Comparison of ENCODE assay signal across 8 cellular contexts in genomic region chr6:159788757-159789376, GRCh38. TPM values are rescaled to one million over a fixed set of nuclear protein-coding genes. Genes with fewer than 3 reads are reported as not detected.
DNase-seq lines count a peak whose midpoint lies in the region; ATAC-seq, FAIRE-seq and TF ChIP-seq lines count a peak whose summit lies in the region.

No MANE protein-coding gene starts in this region.

- H2BK20ac ChIP-seq in H9 (ENCODE audit: low read depth, low read length, poor library complexity, severe bottlenecking), result no peak overlapping the region

- H4K8ac ChIP-seq in H9 (replicated peaks; ENCODE audit: insufficient read length, low read depth, low read length), result no peak overlapping the region

- H3K4ac ChIP-seq in H9 (ENCODE audit: low read depth, low read length), result no peak overlapping the region

- H3K27ac Mint-ChIP-seq in H9, result peak overlapping the region in 2 of 3 experiments; percentile 77 to 100; a peak in 4 of 7 replicates

- CTCF ChIA-PET in BJ (lab: Yijun Ruan, JAX), result interaction anchor here (0.7 to 5.5 kb wide), 3 partner anchors 64 to 98 kb away, joined by 3 to 33 read pairs (median 3); no protein-coding TSS in a partner anchor
- CTCF ChIA-PET in RWPE1 (lab: Yijun Ruan, JAX), result interaction anchor here (0.6 kb wide), 1 partner anchor 27 kb away, joined by 4 read pairs; the partner anchor contains the start of gene ACAT2
- CTCF ChIA-PET in GM12878 (lab: Yijun Ruan, JAX), result interaction anchor here (0.9 to 4.7 kb wide), 6 partner anchors 27 to 682 kb away, joined by 3 to 46 read pairs (median 4); partner anchors contain the start of genes ACAT2, SOD2 and WTAP

- H3K4me3 Mint-ChIP-seq in H9, result peak overlapping the region; percentile 95 to 99

- peaks cover 7% of the 10 kb centered on the region for H3K36me3 ChIP-seq in BJ (ENCODE audit: control insufficient read depth, insufficient read depth, low read length)
- peaks cover 0 to 9% of the 10 kb centered on the region in 2 experiments; a peak in 2 of 4 replicates for H3K36me3 ChIP-seq in GM12878 (ENCODE audit: control insufficient read depth in 2 of 2, insufficient read depth in 2 of 2, low read length in 1 of 2)
- H3K36me3 ChIP-seq in iPS-20b (ENCODE audit: insufficient read depth, low read depth, low read length), result peaks cover 62% of the 10 kb centered on the region
- H3K36me3 ChIP-seq in spleen, result peaks cover 0 to 65% (median 44%) of the 10 kb centered on the region in 6 donors

- H3K23me2 ChIP-seq in H9 (ENCODE audit: insufficient read length, low read depth, low read length, poor library complexity, severe bottlenecking), result peaks cover 13% of the 10 kb centered on the region

- POLR2A ChIA-PET in BJ (lab: Charles Lee), result interaction anchor here (0.5 to 1.7 kb wide), 3 partner anchors 29 to 107 kb away, joined by 4 to 5 read pairs (median 4); no protein-coding TSS in a partner anchor
- POLR2A ChIA-PET in RWPE1 (lab: Yijun Ruan, JAX; ENCODE audit: low non-redundant PET), result interaction anchor here (1.5 to 1.6 kb wide), 2 partner anchors 27 to 62 kb away, joined by 5 to 8 read pairs; partner anchors contain the start of genes ACAT2 and WTAP
- POLR2A ChIA-PET in GM12878 (lab: Charles Lee), result interaction anchor here (0.7 to 5.3 kb wide), 8 partner anchors 10 to 189 kb away, joined by 3 to 85 read pairs (median 6); partner anchors contain the start of genes ACAT2 and WTAP

- H3K79me1 ChIP-seq in H9 (ENCODE audit: insufficient read depth, low read depth, low read length, poor library complexity, severe bottlenecking), result no peaks in the 10 kb centered on the region

- in situ Hi-C loops in GM12878 (cut with MboI), result no loop called here

- H3K27ac ChIP-seq in H9 (ENCODE audit: insufficient read length, low read depth, low read length), result no peak overlapping the region
- peak overlapping the region; percentile 95 for H3K27ac ChIP-seq in RWPE1
- peak overlapping the region; percentile 80 for H3K27ac ChIP-seq in GM12878 (ENCODE audit: control insufficient read depth, insufficient read depth)
- no peak overlapping the region for H3K27ac ChIP-seq in iPS-20b (ENCODE audit: low read length)
- H3K27ac ChIP-seq in spleen, result peak overlapping the region; percentile 85 to 99 (median 97)

- H2BK15ac ChIP-seq in H9 (ENCODE audit: low read depth, low read length), result no peak overlapping the region

- H3K27me3 ChIP-seq in BJ (ENCODE audit: control insufficient read depth, insufficient read depth, low read length) (no peaks in the 10 kb centered on the region), H9 (ENCODE audit: insufficient read depth, low read length) (no peaks in the 10 kb centered on the region), GM12878 (replicated peaks in 1 of 2; ENCODE audit: control insufficient read depth in 2 of 2, insufficient read depth in 2 of 2, low read length in 1 of 2) (no peaks in the 10 kb centered on the region), iPS-20b (ENCODE audit: insufficient read depth, low read length) (no peaks in the 10 kb centered on the region), spleen (replicated peaks in 1 of 7) (no peaks in the 10 kb centered on the region)

- no peak overlapping the region for H4K91ac ChIP-seq in H9 (ENCODE audit: insufficient read length, low read depth, low read length)

- H4K5ac ChIP-seq in H9 (ENCODE audit: insufficient read length, low read depth, low read length), result no peak overlapping the region

- H2BK120ac ChIP-seq in H9 (ENCODE audit: low read depth, low read length, poor library complexity, severe bottlenecking), result no peak overlapping the region

- ATAC-seq in GM12878, result peak; percentile 32
- ATAC-seq in GM18519 (IDR thresholded peaks at IDR 0.05; ENCODE audit: low FRiP score, unreplicated experiment), result no peak

- peak overlapping the region; percentile 85 for H2BK5ac ChIP-seq in H9 (ENCODE audit: insufficient read length, low read length)

- no peak for TF ChIP-seq EP300 in GM12878 (IDR thresholded peaks at IDR 0.05; ENCODE audit: borderline replicate concordance in 1 of 2, control insufficient read depth in 1 of 2, low read depth in 2 of 2, low read length in 2 of 2)

- H2AK5ac ChIP-seq in H9 (ENCODE audit: insufficient read length, low read length), result no peak overlapping the region

- TF ChIP-seq CTCF in BJ (IDR thresholded peaks at IDR 0.05; ENCODE audit: insufficient read depth, low read depth, low read length) (no peak), H9 (conservative IDR thresholded peaks at IDR 0.05) (no peak), RWPE1 (conservative IDR thresholded peaks at IDR 0.05; ENCODE audit: low read depth) (no peak), GM12878 (IDR thresholded peaks at IDR 0.05 in 2 of 3, conservative IDR thresholded peaks at IDR 0.05 in 1 of 3; ENCODE audit: control insufficient read depth in 2 of 3, extremely low read depth in 1 of 3, insufficient read depth in 1 of 3, low read depth in 3 of 3, low read length in 3 of 3) (no peak), spleen (IDR thresholded peaks at IDR 0.05 in 8 of 11, conservative IDR thresholded peaks at IDR 0.05 in 3 of 11) (no peak)

- H3K4me1 ChIP-seq in H9 (ENCODE audit: insufficient read depth, low read length) (no peaks in the 10 kb centered on the region), GM12878 (ENCODE audit: control insufficient read depth, insufficient read depth, low read length) (no peaks in the 10 kb centered on the region; the same call in 1 of the 2 replicates), iPS-20b (ENCODE audit: insufficient read depth, low read length) (peaks cover 4% of the 10 kb centered on the region; the same call in 1 of the 2 replicates), spleen (peaks cover 28 to 83% (median 59%) of the 10 kb centered on the region in 6 donors)

- RAD21 ChIA-PET in GM12878 (lab: Charles Lee; ENCODE audit: unreplicated experiment), result interaction anchor here (0.9 to 5.5 kb wide), 8 partner anchors 27 to 188 kb away, joined by 3 to 52 read pairs (median 5); partner anchors contain the start of genes ACAT2 and WTAP

- no peak for FAIRE-seq in GM12878 (lab: Jason Lieb, UNC)

- SMC1A ChIA-PET in GM12878 (lab: Charles Lee; ENCODE audit: uncharacterized antibody, unreplicated experiment), result interaction anchor here (0.6 to 8.4 kb wide), 6 partner anchors 10 to 193 kb away, joined by 3 to 108 read pairs (median 4); partner anchors contain the start of gene WTAP

- intact Hi-C loops in GM12878 (cut with micrococcal nuclease; ENCODE audit: unreplicated experiment) (loop anchor here (1.0 to 5.0 kb wide), 5 partner anchors 27 to 183 kb away; partner anchors contain the start of genes ACAT2, SOD2 and WTAP), spleen (cut with DNase I; ENCODE audit: low total_unique reads) (loop anchor here (10.0 kb wide), 1 partner anchor 54 kb away; no protein-coding TSS in a partner anchor)

- H3K79me2 ChIP-seq in H9 (ENCODE audit: insufficient read depth, low read length) (peaks cover 12% of the 10 kb centered on the region; the same call in 1 of the 2 replicates), GM12878 (ENCODE audit: control insufficient read depth, insufficient read depth, low read length) (peaks cover 87% of the 10 kb centered on the region)

- H3K14ac ChIP-seq in H9 (ENCODE audit: insufficient read depth, low read length), result peak overlapping the region; percentile 77; the same call in 1 of the 2 replicates

- H3K4me3 ChIP-seq in BJ (ENCODE audit: low read depth, low read length) (peak overlapping the region; percentile 87), GM12878 (peak overlapping the region; percentile 90), iPS-20b (ENCODE audit: low read length) (peak overlapping the region; percentile 89), spleen (peak overlapping the region; percentile 88 to 98 (median 93))

- TF ChIP-seq RAD21 in GM12878 (IDR thresholded peaks at IDR 0.05; ENCODE audit: insufficient read depth, low read depth, low read length), result no peak

- DNase-seq in BJ (ENCODE audit: low read depth), result no peak
- peak; percentile 39 for DNase-seq in H9
- peak; percentile 46 for DNase-seq in RWPE1 (ENCODE audit: low spot score)
- DNase-seq in GM12878 (ENCODE audit: low read depth, low spot score), result no peak
- peak; percentile 91 for DNase-seq in spleen
- DNase-seq in NCI-H187 treated with DMSO at 0.1 percent for 48 hours (lab: John Stamatoyannopoulos, UW), result no peak

- H3K56ac ChIP-seq in H9 (ENCODE audit: insufficient read length, low read depth, low read length), result no peak overlapping the region

- H2BK12ac ChIP-seq in H9 (ENCODE audit: insufficient read length, low read depth, low read length), result no peak overlapping the region

- TF ChIP-seq POLR2A in GM12878 (IDR thresholded peaks at IDR 0.05; ENCODE audit: low read depth, low read length) (no peak), spleen (IDR thresholded peaks at IDR 0.05) (no peak)

- H2AFZ ChIP-seq in H9 (ENCODE audit: low read length) (no peak overlapping the region), GM12878 (ENCODE audit: control insufficient read depth, low read depth, low read length) (peak overlapping the region; percentile 57)

- no peaks in the 10 kb centered on the region for H3K27me3 Mint-ChIP-seq in H9 (ENCODE audit: low read depth)

- no peaks in the 10 kb centered on the region for H3K9me3 Mint-ChIP-seq in H9

- peaks cover 60 to 81% (median 74%) of the 10 kb centered on the region in 3 experiments for H3K36me3 Mint-ChIP-seq in H9 (ENCODE audit: insufficient read depth in 1 of 3, low read depth in 3 of 3)

- peaks cover 32% of the 10 kb centered on the region in 2 experiments for H3K4me1 Mint-ChIP-seq in H9

- H4K20me1 ChIP-seq in H9 (ENCODE audit: control insufficient read depth, insufficient read depth, insufficient read length), result no peaks in the 10 kb centered on the region
- H4K20me1 ChIP-seq in GM12878 (ENCODE audit: control insufficient read depth, insufficient read depth), result no peaks in the 10 kb centered on the region

- H3K9me3 ChIP-seq in H9 (ENCODE audit: control insufficient read depth, low read depth, low read length) (no peaks in the 10 kb centered on the region), GM12878 (replicated peaks; ENCODE audit: control insufficient read depth, insufficient read depth, low read length) (no peaks in the 10 kb centered on the region), iPS-20b (ENCODE audit: insufficient read depth, low read depth, low read length) (no peaks in the 10 kb centered on the region), spleen (no peaks in the 10 kb centered on the region)

- H3K18ac ChIP-seq in H9 (ENCODE audit: insufficient read length, low read depth, low read length), result peak overlapping the region; percentile 59

- H3K9ac ChIP-seq in H9 (ENCODE audit: extremely low read depth, insufficient read length, low read length), result peak overlapping the region; percentile 95
- peak overlapping the region; percentile 88 for H3K9ac ChIP-seq in GM12878 (ENCODE audit: control insufficient read depth, insufficient read depth, low read length)
- peak overlapping the region; percentile 96 for H3K9ac ChIP-seq in iPS-20b (ENCODE audit: low read depth, low read length)

- H3K23ac ChIP-seq in H9 (ENCODE audit: insufficient read length, low read depth, low read length), result no peak overlapping the region

- no CpG with 5 or more reads among the region's 59 CpGs for WGBS in H9 (ENCODE audit: extremely low coverage, insufficient read length, low lambda C conversion rate)
- WGBS in GM12878 (ENCODE audit: insufficient coverage, insufficient replicate concordance, low lambda C conversion rate, missing lambda C conversion rate), result 2% methylated on average over 50 of the region's 59 CpGs
- WGBS in spleen, 5 donors, result 0 to 1% (median 0%) methylated on average over 37 to 59 of the region's 59 CpGs

- TSS peak; percentile 59 for BruUV-seq in GM12878 (replicated peaks; lab: Mats Ljungman, UMichigan)

- H3K4me2 ChIP-seq in H9 (ENCODE audit: insufficient read depth, insufficient read length, low read length) (peak overlapping the region; percentile 87), GM12878 (ENCODE audit: control insufficient read depth, insufficient read depth) (peak overlapping the region; percentile 67)

- no peak overlapping the region for H3T11ph ChIP-seq in H9 (ENCODE audit: low read length)

RNA-seq across cellular contexts. Expression of gene TCP1, which starts 0.5 kb away (rescaled TPM):
- polyA plus RNA-seq in BJ (2011; rRNA removed) (107 and 144 TPM in 2 replicates), GM12878 (2011; rRNA removed) (133 and 194 TPM in 2 replicates), GM12878 (2014; fragmentation: Illumina TruSeq; extraction: Trizol) (294 and 401 TPM in 2 replicates), GM12878 (2014; fragmentation: Nextera tagmentation; extraction: Ambion mirVana) (100 to 1,000 TPM; 201 to 241 TPM), GM12878 (2014; rRNA removed) (170 and 172 TPM in 2 replicates), GM12878 (2016; fragmentation: Nextera tagmentation; extraction: Ambion mirVana) (100 to 1,000 TPM; 452 to 457 TPM), spleen (10 to 100 TPM; 74.3 to 78.9 (median 76.3) TPM)
- 116 and 120 TPM in 2 replicates for polyA minus RNA-seq in BJ (2011; rRNA and poly(A)+ RNA removed)
- total RNA-seq in H9 (2021) (401 and 412 TPM in 2 replicates), GM12878 (2014; rRNA removed) (347 and 350 TPM in 2 replicates), GM12878 (2014; rRNA removed; fragmentation: Illumina TruSeq; extraction: Trizol) (329 and 350 TPM in 2 replicates), GM12878 (2021) (306 and 317 TPM in 2 replicates), spleen (100 to 1,000 TPM in 6 of 7 donors, 10 to 100 TPM in 1; 94.1 to 136 (median 119) TPM)
- total RNA-seq in GM12878 (2013; cell fraction: nucleolus; rRNA removed), result 171 and 186 TPM in 2 replicates
- polyA plus RNA-seq in GM12878 (2011; ENCODE audit: low read depth), result 136 TPM
- polyA plus RNA-seq in GM12878 (2011; cell fraction: cytosol; rRNA removed), result 104 and 110 TPM in 2 replicates
- 182 and 230 TPM in 2 replicates for polyA plus RNA-seq in GM12878 (2011; cell fraction: nucleus; rRNA removed)
- polyA plus RNA-seq in GM12878 (2012), result 168 and 174 TPM in 2 replicates
- polyA minus RNA-seq in GM12878 (2011; rRNA and poly(A)+ RNA removed), result 148 and 226 TPM in 2 replicates
- 166 and 180 TPM in 2 replicates for polyA minus RNA-seq in GM12878 (2011; cell fraction: cytosol; rRNA and poly(A)+ RNA removed)
- 125 and 214 TPM in 2 replicates for polyA minus RNA-seq in GM12878 (2011; cell fraction: nucleus; rRNA and poly(A)+ RNA removed)

RNA-seq across cellular contexts. Expression of gene MRPL18, which starts 1.4 kb away (rescaled TPM):
- polyA plus RNA-seq in BJ (2011; rRNA removed) (83.6 and 109 TPM in 2 replicates), GM12878 (2011; rRNA removed) (108 and 128 TPM in 2 replicates), GM12878 (2014; fragmentation: Illumina TruSeq; extraction: Trizol) (78.8 and 80.0 TPM in 2 replicates), GM12878 (2014; fragmentation: Nextera tagmentation; extraction: Ambion mirVana) (100 to 1,000 TPM; 148 to 203 TPM), GM12878 (2014; rRNA removed) (106 and 124 TPM in 2 replicates), GM12878 (2016; fragmentation: Nextera tagmentation; extraction: Ambion mirVana) (100 to 1,000 TPM; 174 to 177 TPM), spleen (10 to 100 TPM; 55.4 to 76.7 (median 66.2) TPM)
- 18.1 and 28.4 TPM in 2 replicates for polyA minus RNA-seq in BJ (2011; rRNA and poly(A)+ RNA removed)
- total RNA-seq in H9 (2021) (87.4 and 88.8 TPM in 2 replicates), GM12878 (2014; rRNA removed) (98.6 and 104 TPM in 2 replicates), GM12878 (2014; rRNA removed; fragmentation: Illumina TruSeq; extraction: Trizol) (81.9 and 82.3 TPM in 2 replicates), GM12878 (2021) (68.5 and 69.3 TPM in 2 replicates), spleen (10 to 100 TPM; 29.6 to 58.2 (median 42.1) TPM)
- total RNA-seq in GM12878 (2013; cell fraction: nucleolus; rRNA removed), result 7.2 and 7.7 TPM in 2 replicates
- polyA plus RNA-seq in GM12878 (2011; ENCODE audit: low read depth), result 27.6 TPM
- polyA plus RNA-seq in GM12878 (2011; cell fraction: cytosol; rRNA removed), result 71.8 and 90.7 TPM in 2 replicates
- 56.8 and 59.3 TPM in 2 replicates for polyA plus RNA-seq in GM12878 (2011; cell fraction: nucleus; rRNA removed)
- polyA plus RNA-seq in GM12878 (2012), result 46.6 and 58.0 TPM in 2 replicates
- 33.0 and 37.8 TPM in 2 replicates for polyA minus RNA-seq in GM12878 (2011; rRNA and poly(A)+ RNA removed)
- polyA minus RNA-seq in GM12878 (2011; cell fraction: cytosol; rRNA and poly(A)+ RNA removed), result 12.4 and 18.0 TPM in 2 replicates
- polyA minus RNA-seq in GM12878 (2011; cell fraction: nucleus; rRNA and poly(A)+ RNA removed), result 11.7 and 14.4 TPM in 2 replicates

RNA-seq across cellular contexts. Expression of gene PNLDC1, which starts 11.2 kb away (rescaled TPM):
- not detected in 2 replicates for polyA plus RNA-seq in BJ (2011; rRNA removed)
- not detected in 2 replicates for polyA minus RNA-seq in BJ (2011; rRNA and poly(A)+ RNA removed)
- total RNA-seq in H9 (2021), result not detected in 2 replicates
- not detected in 2 replicates for total RNA-seq in GM12878 (2013; cell fraction: nucleolus; rRNA removed)
- 0.38 TPM in 1 of 2 replicates, not detected in the other for total RNA-seq in GM12878 (2014; rRNA removed)
- total RNA-seq in GM12878 (2014; rRNA removed; fragmentation: Illumina TruSeq; extraction: Trizol), result 0.09 TPM in 1 of 2 replicates, not detected in the other
- total RNA-seq in GM12878 (2021), result 0.19 TPM in 1 of 2 replicates, not detected in the other
- polyA plus RNA-seq in GM12878 (2011; ENCODE audit: low read depth), result not detected
- 0.07 and 0.08 TPM in 2 replicates for polyA plus RNA-seq in GM12878 (2011; rRNA removed)
- 0.03 and 0.08 TPM in 2 replicates for polyA plus RNA-seq in GM12878 (2011; cell fraction: cytosol; rRNA removed)
- 0.13 TPM in 2 replicates for polyA plus RNA-seq in GM12878 (2011; cell fraction: nucleus; rRNA removed)
- not detected in 2 replicates for polyA plus RNA-seq in GM12878 (2012)
- polyA plus RNA-seq in GM12878 (2014; fragmentation: Illumina TruSeq; extraction: Trizol), result 0.07 TPM in 1 of 2 replicates, not detected in the other
- polyA plus RNA-seq in GM12878 (2014; fragmentation: Nextera tagmentation; extraction: Ambion mirVana), result under 1 TPM; 0.09 to 0.16 TPM
- polyA plus RNA-seq in GM12878 (2014; rRNA removed), result 0.06 and 0.16 TPM in 2 replicates
- under 1 TPM; 0.09 to 0.25 TPM for polyA plus RNA-seq in GM12878 (2016; fragmentation: Nextera tagmentation; extraction: Ambion mirVana)
- not detected in 2 replicates for polyA minus RNA-seq in GM12878 (2011; rRNA and poly(A)+ RNA removed)
- not detected in 2 replicates for polyA minus RNA-seq in GM12878 (2011; cell fraction: cytosol; rRNA and poly(A)+ RNA removed)
- polyA minus RNA-seq in GM12878 (2011; cell fraction: nucleus; rRNA and poly(A)+ RNA removed), result not detected in 2 replicates
- total RNA-seq in spleen, result under 1 TPM in 1 of 7 donors, not detected in 6; 0.44 TPM
- 1 to 10 TPM in 1 of 3 donors, under 1 TPM in 2; 0.11 to 1.2 (median 0.20) TPM for polyA plus RNA-seq in spleen

RNA-seq across cellular contexts. Expression of gene ACAT2, which starts 27.0 kb away (rescaled TPM):
- polyA plus RNA-seq in BJ (2011; rRNA removed), result 12.5 and 16.0 TPM in 2 replicates
- polyA minus RNA-seq in BJ (2011; rRNA and poly(A)+ RNA removed), result 6.0 and 6.2 TPM in 2 replicates
- total RNA-seq in H9 (2021), result 155 and 156 TPM in 2 replicates
- 37.0 and 39.7 TPM in 2 replicates for total RNA-seq in GM12878 (2013; cell fraction: nucleolus; rRNA removed)
- 87.9 and 93.3 TPM in 2 replicates for total RNA-seq in GM12878 (2014; rRNA removed)
- 116 and 119 TPM in 2 replicates for total RNA-seq in GM12878 (2014; rRNA removed; fragmentation: Illumina TruSeq; extraction: Trizol)
- 128 and 139 TPM in 2 replicates for total RNA-seq in GM12878 (2021)
- polyA plus RNA-seq in GM12878 (2011; ENCODE audit: low read depth), result 47.7 TPM
- 227 and 257 TPM in 2 replicates for polyA plus RNA-seq in GM12878 (2011; rRNA removed)
- 105 and 107 TPM in 2 replicates for polyA plus RNA-seq in GM12878 (2011; cell fraction: cytosol; rRNA removed)
- polyA plus RNA-seq in GM12878 (2011; cell fraction: nucleus; rRNA removed), result 68.8 and 81.2 TPM in 2 replicates
- 55.3 and 81.1 TPM in 2 replicates for polyA plus RNA-seq in GM12878 (2012)
- 98.9 and 134 TPM in 2 replicates for polyA plus RNA-seq in GM12878 (2014; fragmentation: Illumina TruSeq; extraction: Trizol)
- polyA plus RNA-seq in GM12878 (2014; fragmentation: Nextera tagmentation; extraction: Ambion mirVana), result 100 to 1,000 TPM; 249 to 257 TPM
- 93.4 and 105 TPM in 2 replicates for polyA plus RNA-seq in GM12878 (2014; rRNA removed)
- 100 to 1,000 TPM; 137 to 150 TPM for polyA plus RNA-seq in GM12878 (2016; fragmentation: Nextera tagmentation; extraction: Ambion mirVana)
- 113 and 140 TPM in 2 replicates for polyA minus RNA-seq in GM12878 (2011; rRNA and poly(A)+ RNA removed)
- 29.1 and 45.0 TPM in 2 replicates for polyA minus RNA-seq in GM12878 (2011; cell fraction: cytosol; rRNA and poly(A)+ RNA removed)
- 39.4 and 46.5 TPM in 2 replicates for polyA minus RNA-seq in GM12878 (2011; cell fraction: nucleus; rRNA and poly(A)+ RNA removed)
- 10 to 100 TPM in 4 of 7 donors, 1 to 10 TPM in 3; 6.0 to 17.4 (median 13.6) TPM for total RNA-seq in spleen
- polyA plus RNA-seq in spleen, result 10 to 100 TPM; 12.7 to 14.9 (median 14.5) TPM

Comparison
In these comparisons a context has a peak if more than half of its experiments do, and no peak if none do; other contexts are left out.
1. DNase-seq: peak in H9 (single experiment), RWPE1 (single experiment) and spleen (single experiment); none in BJ (single experiment), GM12878 (single experiment) and NCI-H187 treated with DMSO at 0.1 percent for 48 hours (single experiment).
2. H3K27ac ChIP-seq: peak in RWPE1 (single experiment), GM12878 (single experiment) and spleen (8 of 8); none in H9 (single experiment) and iPS-20b (single experiment).
3. Peak in every context shown above with its lines, with median percentiles within 50 percentile points of each other: H3K4me3 ChIP-seq and H3K9ac ChIP-seq.